Comparison of ENCODE assay signal across 17 cellular contexts in the genomic region with DNA sequence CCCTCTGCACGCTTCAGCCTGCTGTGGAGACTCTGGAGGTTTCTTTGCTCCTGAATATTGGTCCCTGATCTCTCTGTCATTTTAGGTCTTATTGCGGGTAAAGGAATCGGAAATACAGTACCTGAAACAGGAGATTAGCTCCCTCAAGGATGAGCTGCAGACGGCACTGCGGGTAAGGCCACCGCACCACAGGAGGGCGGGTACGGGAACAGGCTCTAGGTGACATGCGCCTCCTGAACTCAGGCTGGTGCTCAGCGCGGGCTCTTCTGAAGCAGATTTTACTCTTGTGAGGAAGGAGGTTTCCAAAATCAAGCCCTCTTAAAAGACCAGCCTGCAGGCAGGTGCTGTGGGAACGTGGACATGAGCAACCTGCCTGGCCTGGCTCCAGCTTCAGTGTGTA. TPM values are rescaled to one million over a fixed set of nuclear protein-coding genes. Genes with fewer than 3 reads are reported as not detected.
A peak's percentile ranks its signal among the peaks of the same experiment; 100 is the strongest.
DNase-seq lines count a peak whose midpoint lies in the region; ATAC-seq and TF ChIP-seq lines count a peak whose summit lies in the region.
"Had no signal": no experiment of that assay in that cellular context is flagged by ENCODE, and none has a peak within 500 bp of the region (broad histone marks: within the 10 kb centered on the region; RNA-seq: fewer than 3 reads in every experiment).

No MANE protein-coding gene starts in this region.

- H4K20me1 ChIP-seq in neural progenitor cell (ENCODE audit: low read depth), result no peaks in the 10 kb centered on the region

- DNase-seq in activated CD8-positive, alpha-beta memory T cell treated with anti-CD3 and anti-CD28 coated beads, Interleukin-2, amount 10 ng/mL, durations not matched to agents 7 days and 5 days, result no peak
- DNase-seq in activated CD8-positive, alpha-beta memory T cell treated with anti-CD3 and anti-CD28 coated beads for 24 hours, result no peak
- no peak for DNase-seq in neural progenitor cell (ENCODE audit: low spot score)
- no peak for DNase-seq in D341Med (ENCODE audit: low spot score)
- DNase-seq in mesenteric fat pad (ENCODE audit: low spot score), result no peak
- DNase-seq: HCEC 1CT, islet precursor cell, NCI-H1694, NCI-H446 treated with DMSO at 0.1 percent for 48 hours, SHP77 treated with DMSO at 0.1 percent for 48 hours, T1000, transverse colon had no signal

- no peaks in the 10 kb centered on the region for H3K9me3 Mint-ChIP-seq in activated CD8-positive, alpha-beta memory T cell treated with anti-CD3 and anti-CD28 coated beads, Interleukin-2, amount 10 ng/mL, durations not matched to agents 7 days and 5 days (ENCODE audit: low read depth)
- H3K9me3 Mint-ChIP-seq in T-helper 1 cell treated with Interleukin-12 subunit alpha and Interleukin-12 subunit beta and Interleukin-4 antibody, amounts not matched to agents 30 μg/mL and 1 μg/mL, for 36 hours, result no peaks in the 10 kb centered on the region
- no peaks in the 10 kb centered on the region for H3K9me3 Mint-ChIP-seq in activated naive CD4-positive, alpha-beta T cell treated with anti-CD3 and anti-CD28 coated beads, Interleukin-2, amount 50 U/mL, for 24 hours
- H3K9me3 Mint-ChIP-seq in neural progenitor cell, result no peaks in the 10 kb centered on the region

- H3K4me3 Mint-ChIP-seq in activated CD8-positive, alpha-beta memory T cell treated with anti-CD3 and anti-CD28 coated beads, Interleukin-2, amount 10 ng/mL, durations not matched to agents 7 days and 5 days, result peak overlapping the region; percentile 15
- H3K4me3 Mint-ChIP-seq in T-helper 1 cell treated with Interleukin-12 subunit alpha and Interleukin-12 subunit beta and Interleukin-4 antibody, amounts not matched to agents 30 μg/mL and 1 μg/mL, for 36 hours, result peak overlapping the region; percentile 76
- H3K4me3 Mint-ChIP-seq in activated naive CD4-positive, alpha-beta T cell treated with anti-CD3 and anti-CD28 coated beads, Interleukin-2, amount 50 U/mL, for 24 hours, result peak overlapping the region; percentile 59
- H3K4me3 Mint-ChIP-seq in neural progenitor cell, result no peak overlapping the region

- H3K79me2 ChIP-seq in neural progenitor cell (ENCODE audit: low read depth), result no peaks in the 10 kb centered on the region

- no peak overlapping the region for H3K4me2 ChIP-seq in neural progenitor cell

- CTCF ChIA-PET in activated CD8-positive, alpha-beta memory T cell treated with anti-CD3 and anti-CD28 coated beads, Interleukin-2, amount 10 ng/mL, durations not matched to agents 7 days and 5 days (lab: Charles Lee), result interaction anchor here (1.3 kb wide), 1 partner anchor 184 kb away, joined by 3 read pairs; no protein-coding TSS in a partner anchor

- TF ChIP-seq CTCF in neural progenitor cell (IDR thresholded peaks at IDR 0.05), result no peak

- no peak overlapping the region for H2AFZ ChIP-seq in neural progenitor cell (replicated peaks)

- H3K36me3 ChIP-seq in neural progenitor cell, result no peaks in the 10 kb centered on the region

- no peaks in the 10 kb centered on the region for H3K27me3 ChIP-seq in neural progenitor cell
- H3K27me3 ChIP-seq: transverse colon had no signal

- peak overlapping the region; percentile 64 for H3K27ac Mint-ChIP-seq in activated CD8-positive, alpha-beta memory T cell treated with anti-CD3 and anti-CD28 coated beads, Interleukin-2, amount 10 ng/mL, durations not matched to agents 7 days and 5 days
- H3K27ac Mint-ChIP-seq in T-helper 1 cell treated with Interleukin-12 subunit alpha and Interleukin-12 subunit beta and Interleukin-4 antibody, amounts not matched to agents 30 μg/mL and 1 μg/mL, for 36 hours, result peak overlapping the region; percentile 91
- H3K27ac Mint-ChIP-seq in activated naive CD4-positive, alpha-beta T cell treated with anti-CD3 and anti-CD28 coated beads, Interleukin-2, amount 50 U/mL, for 24 hours, result peak overlapping the region; percentile 71
- peak overlapping the region; percentile 15 for H3K27ac Mint-ChIP-seq in neural progenitor cell

- H3K27me3 Mint-ChIP-seq in activated CD8-positive, alpha-beta memory T cell treated with anti-CD3 and anti-CD28 coated beads, Interleukin-2, amount 10 ng/mL, durations not matched to agents 7 days and 5 days, result no peaks in the 10 kb centered on the region
- no peaks in the 10 kb centered on the region for H3K27me3 Mint-ChIP-seq in T-helper 1 cell treated with Interleukin-12 subunit alpha and Interleukin-12 subunit beta and Interleukin-4 antibody, amounts not matched to agents 30 μg/mL and 1 μg/mL, for 36 hours (ENCODE audit: low read depth)
- no peaks in the 10 kb centered on the region for H3K27me3 Mint-ChIP-seq in activated naive CD4-positive, alpha-beta T cell treated with anti-CD3 and anti-CD28 coated beads, Interleukin-2, amount 50 U/mL, for 24 hours
- H3K27me3 Mint-ChIP-seq in neural progenitor cell (ENCODE audit: insufficient read depth, low read depth), result peaks cover 3% of the 10 kb centered on the region

- H3K4me3 ChIP-seq in neural progenitor cell, result no peak overlapping the region
- H3K4me3 ChIP-seq: transverse colon had no signal

- H3K4me1 ChIP-seq in neural progenitor cell, result no peaks in the 10 kb centered on the region
- H3K4me1 ChIP-seq: transverse colon had no signal

- H3K36me3 Mint-ChIP-seq in activated CD8-positive, alpha-beta memory T cell treated with anti-CD3 and anti-CD28 coated beads, Interleukin-2, amount 10 ng/mL, durations not matched to agents 7 days and 5 days, result peaks cover 57% of the 10 kb centered on the region
- H3K36me3 Mint-ChIP-seq in T-helper 1 cell treated with Interleukin-12 subunit alpha and Interleukin-12 subunit beta and Interleukin-4 antibody, amounts not matched to agents 30 μg/mL and 1 μg/mL, for 36 hours (ENCODE audit: low read depth), result peaks cover 70% of the 10 kb centered on the region
- H3K36me3 Mint-ChIP-seq in activated naive CD4-positive, alpha-beta T cell treated with anti-CD3 and anti-CD28 coated beads, Interleukin-2, amount 50 U/mL, for 24 hours, result peaks cover 10% of the 10 kb centered on the region
- H3K36me3 Mint-ChIP-seq in neural progenitor cell, result peaks cover 33% of the 10 kb centered on the region

- H3F3A ChIP-seq in neural progenitor cell (ENCODE audit: low read depth), result no peaks in the 10 kb centered on the region

- no peak for ATAC-seq in activated CD8-positive, alpha-beta memory T cell treated with anti-CD3 and anti-CD28 coated beads, Interleukin-2, amount 10 ng/mL, durations not matched to agents 7 days and 5 days
- no peak for ATAC-seq in HG03095 (IDR thresholded peaks at IDR 0.05; ENCODE audit: unreplicated experiment)
- ATAC-seq: right cardiac atrium had no signal

- peaks cover 89% of the 10 kb centered on the region for H3K4me1 Mint-ChIP-seq in activated CD8-positive, alpha-beta memory T cell treated with anti-CD3 and anti-CD28 coated beads, Interleukin-2, amount 10 ng/mL, durations not matched to agents 7 days and 5 days
- peaks cover 64% of the 10 kb centered on the region for H3K4me1 Mint-ChIP-seq in T-helper 1 cell treated with Interleukin-12 subunit alpha and Interleukin-12 subunit beta and Interleukin-4 antibody, amounts not matched to agents 30 μg/mL and 1 μg/mL, for 36 hours (ENCODE audit: low read depth)
- H3K4me1 Mint-ChIP-seq in activated naive CD4-positive, alpha-beta T cell treated with anti-CD3 and anti-CD28 coated beads, Interleukin-2, amount 50 U/mL, for 24 hours, result peaks cover 87% of the 10 kb centered on the region
- no peaks in the 10 kb centered on the region for H3K4me1 Mint-ChIP-seq in neural progenitor cell

- no peak overlapping the region for H3K27ac ChIP-seq in neural progenitor cell
- H3K27ac ChIP-seq: C4-2B, transverse colon had no signal

- H3K9ac ChIP-seq in neural progenitor cell, result no peak overlapping the region

- no peaks in the 10 kb centered on the region for H3K9me3 ChIP-seq in neural progenitor cell (ENCODE audit: low read depth)
- H3K9me3 ChIP-seq: transverse colon had no signal

RNA-seq across cellular contexts. Expression of gene PLD6, which starts 29.8 kb away (rescaled TPM):
- total RNA-seq in activated CD8-positive, alpha-beta memory T cell treated with anti-CD3 and anti-CD28 coated beads, Interleukin-2, amount 10 ng/mL, durations not matched to agents 7 days and 5 days, result 10 to 100 TPM in 1 of 2 experiments, 1 to 10 TPM in 1; 5.2 to 12.5 TPM
- total RNA-seq in neural progenitor cell (ENCODE audit: low replicate concordance), result 0.22 and 1.2 TPM in 2 replicates
- total RNA-seq in mesenteric fat pad, result 12.4 TPM

Comparison
In these comparisons a context has a peak if more than half of its experiments do, and no peak if none do; other contexts are left out.
1. H3K27ac Mint-ChIP-seq: peak in every context shown above with its lines; median percentile 91 in T-helper 1 cell treated with Interleukin-12 subunit alpha and Interleukin-12 subunit beta and Interleukin-4 antibody, amounts not matched to agents 30 μg/mL and 1 μg/mL, for 36 hours; 71 in activated naive CD4-positive, alpha-beta T cell treated with anti-CD3 and anti-CD28 coated beads, Interleukin-2, amount 50 U/mL, for 24 hours; 64 in activated CD8-positive, alpha-beta memory T cell treated with anti-CD3 and anti-CD28 coated beads, Interleukin-2, amount 10 ng/mL, durations not matched to agents 7 days and 5 days; 15 in neural progenitor cell.